Comparison of ENCODE assay signal across 23 cellular contexts in the genomic region with DNA sequence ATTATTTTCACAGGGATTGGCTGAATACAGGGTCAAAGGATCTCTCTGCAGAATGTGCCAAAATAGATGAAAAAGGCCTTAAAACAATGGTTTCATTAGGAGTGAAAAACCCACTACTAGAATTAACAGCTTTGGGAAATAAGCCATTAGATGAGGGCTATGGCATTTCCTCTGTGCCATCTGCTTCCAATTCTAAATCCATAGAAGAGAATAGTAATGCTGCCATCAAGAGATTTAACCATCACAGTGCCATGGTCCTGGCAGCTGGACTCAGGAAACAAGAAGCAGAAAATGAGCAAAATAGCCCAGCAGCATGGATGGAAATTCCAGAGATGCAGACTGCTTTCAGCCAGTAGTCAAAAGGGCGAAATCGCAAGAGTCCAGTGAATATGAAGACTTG.
"Had no signal": no experiment of that assay in that cellular context is flagged by ENCODE, and none has a peak within 500 bp of the region (broad histone marks: within the 10 kb centered on the region; RNA-seq: fewer than 3 reads in every experiment).

No MANE protein-coding gene starts in this region.

- H3K4me1 Mint-ChIP-seq: memory B cell; natural killer cell; stimulated activated effector memory CD8-positive, alpha-beta T cell treated with anti-CD3 and anti-CD28 coated beads, Interleukin-12 subunit alpha, Interleukin-12 subunit beta, amount 100 ng/mL, for 72 hours had no signal

- H3K9me3 Mint-ChIP-seq: memory B cell; stimulated activated effector memory CD8-positive, alpha-beta T cell treated with anti-CD3 and anti-CD28 coated beads, Interleukin-12 subunit alpha, Interleukin-12 subunit beta, amount 100 ng/mL, for 72 hours had no signal

- FAIRE-seq: kidney had no signal

- ATAC-seq: gastrocnemius medialis; left lobe of liver; natural killer cell; psoas muscle; right cardiac atrium; stimulated activated effector memory CD8-positive, alpha-beta T cell treated with anti-CD3 and anti-CD28 coated beads, Interleukin-12 subunit alpha, Interleukin-12 subunit beta, amount 100 ng/mL, for 72 hours; stimulated activated naive CD8-positive, alpha-beta T cell treated with anti-CD3 and anti-CD28 coated beads, Interleukin-15, Interleukin-2, amounts not matched to agents 100 U/mL and 50 U/mL, for 24 hours; upper lobe of right lung had no signal

- H3K36me3 ChIP-seq: gastrocnemius medialis, ovary, sigmoid colon, suprapubic skin, transverse colon, upper lobe of right lung, uterus had no signal

- H3K4me3 Mint-ChIP-seq: memory B cell; natural killer cell; stimulated activated effector memory CD8-positive, alpha-beta T cell treated with anti-CD3 and anti-CD28 coated beads, Interleukin-12 subunit alpha, Interleukin-12 subunit beta, amount 100 ng/mL, for 72 hours had no signal

- H3K9me3 ChIP-seq: gastrocnemius medialis, ovary, psoas muscle, sigmoid colon, suprapubic skin, transverse colon, upper lobe of right lung, uterus had no signal

- H3K4me3 ChIP-seq: gastrocnemius medialis, lung, ovary, psoas muscle, sigmoid colon, suprapubic skin, transverse colon, upper lobe of right lung, uterus had no signal

- H3K36me3 Mint-ChIP-seq: memory B cell; natural killer cell; stimulated activated effector memory CD8-positive, alpha-beta T cell treated with anti-CD3 and anti-CD28 coated beads, Interleukin-12 subunit alpha, Interleukin-12 subunit beta, amount 100 ng/mL, for 72 hours had no signal

- H3K27ac Mint-ChIP-seq: memory B cell; natural killer cell; stimulated activated effector memory CD8-positive, alpha-beta T cell treated with anti-CD3 and anti-CD28 coated beads, Interleukin-12 subunit alpha, Interleukin-12 subunit beta, amount 100 ng/mL, for 72 hours had no signal

- H3K4me1 ChIP-seq: gastrocnemius medialis, psoas muscle, sigmoid colon, suprapubic skin, transverse colon, upper lobe of right lung, uterus had no signal

- H3K27me3 Mint-ChIP-seq: memory B cell had no signal

- H3K27me3 ChIP-seq: gastrocnemius medialis, ovary, sigmoid colon, suprapubic skin, transverse colon, upper lobe of right lung, uterus had no signal

- DNase-seq: cortex of kidney; effector CD4-positive, alpha-beta T cell; gastrocnemius medialis; head of caudate nucleus; kidney; natural killer cell; occipital lobe; ovary; posterior cingulate gyrus; psoas muscle; right cardiac atrium; sigmoid colon; stimulated activated CD4-positive, alpha-beta T cell treated with anti-CD3 and anti-CD28 coated beads, Interleukin-2, amount 100 ng/mL, for 24 hours; stimulated activated CD4-positive, alpha-beta T cell treated with anti-CD3 and anti-CD28 coated beads, Interleukin-4, amount 100 ng/mL, for 24 hours; stimulated activated naive CD8-positive, alpha-beta T cell treated with anti-CD3 and anti-CD28 coated beads, Interleukin-15, Interleukin-2, amounts not matched to agents 100 U/mL and 50 U/mL, for 24 hours; transverse colon; upper lobe of right lung; uterus had no signal

- H3K27ac ChIP-seq: gastrocnemius medialis, ovary, psoas muscle, sigmoid colon, suprapubic skin, transverse colon, upper lobe of right lung, uterus had no signal
